Comparison of ENCODE assay signal across 2 cellular contexts in genomic region chr15:40151499-40151898, GRCh38.
TF ChIP-seq lines count a peak whose summit lies in the region.

No MANE protein-coding gene starts in this region.

TF ChIP-seq in GM23338, 12 proteins besides CTCF, POLR2A, EP300 and RAD21:
- TF ChIP-seq ETS1 (IDR thresholded peaks at IDR 0.05): no peak
- TF ChIP-seq REST (IDR thresholded peaks at IDR 0.05; ENCODE audit: unreplicated experiment): no peak
- no peak for TF ChIP-seq POLR2AphosphoS5 (IDR thresholded peaks at IDR 0.05; ENCODE audit: low read depth)
- no peak for TF ChIP-seq JUNB (IDR thresholded peaks at IDR 0.05; ENCODE audit: unreplicated experiment)
- no peak for TF ChIP-seq EZH2phosphoT487 (IDR thresholded peaks at IDR 0.05; ENCODE audit: unreplicated experiment)
- TF ChIP-seq ZNF114 (CRISPR knock-in tag; IDR thresholded peaks at IDR 0.05): no peak
- TF ChIP-seq EZH2 (IDR thresholded peaks at IDR 0.05; ENCODE audit: low read depth, unreplicated experiment): no peak
- TF ChIP-seq ZNF331 (CRISPR knock-in tag; IDR thresholded peaks at IDR 0.05; ENCODE audit: low read depth): no peak
- no peak for TF ChIP-seq CREB1 (CRISPR knock-in tag; IDR thresholded peaks at IDR 0.05; ENCODE audit: low read depth)
- TF ChIP-seq STAT1 (IDR thresholded peaks at IDR 0.05; ENCODE audit: unreplicated experiment): no peak
- TF ChIP-seq ZNF462 (CRISPR knock-in tag; IDR thresholded peaks at IDR 0.05): no peak
- TF ChIP-seq NANOG (IDR thresholded peaks at IDR 0.05; ENCODE audit: borderline replicate concordance): no peak
TF ChIP-seq in GM23338: peak in this region for 0.

TF ChIP-seq in H1, 55 proteins besides CTCF, POLR2A, EP300 and RAD21:
- TF ChIP-seq KDM1A (IDR thresholded peaks at IDR 0.05; ENCODE audit: borderline replicate concordance, low read length) (no peak), SIX5 (IDR thresholded peaks at IDR 0.05; ENCODE audit: low read depth, low read length) (no peak), SAP30 (IDR thresholded peaks at IDR 0.05; ENCODE audit: insufficient read depth, insufficient replicate concordance, low read length) (no peak), YY1 (IDR thresholded peaks at IDR 0.05; ENCODE audit: low read depth, low read length) (no peak), PHF8 (conservative IDR thresholded peaks at IDR 0.05; ENCODE audit: low read depth, low read length) (no peak), CHD1 (IDR thresholded peaks at IDR 0.05; ENCODE audit: low read depth, low read length) (no peak), USF2 (IDR thresholded peaks at IDR 0.05; ENCODE audit: low read length) (no peak), CTBP2 (IDR thresholded peaks at IDR 0.05; ENCODE audit: borderline replicate concordance, insufficient read depth, insufficient read length, low read length) (no peak), SP2 (IDR thresholded peaks at IDR 0.05; ENCODE audit: low read length) (no peak), MAX (IDR thresholded peaks at IDR 0.05) (no peak), JUN (IDR thresholded peaks at IDR 0.05; ENCODE audit: low read depth, low read length) (no peak), KDM4A (IDR thresholded peaks at IDR 0.05; ENCODE audit: low read depth, low read length, severe bottlenecking) (no peak), TBP (IDR thresholded peaks at IDR 0.05; ENCODE audit: low read depth, low read length) (no peak), BRCA1 (IDR thresholded peaks at IDR 0.05; ENCODE audit: low read depth, low read length) (no peak), RBBP5 (IDR thresholded peaks at IDR 0.05; ENCODE audit: borderline replicate concordance, low read depth, low read length) (no peak), ATF3 (IDR thresholded peaks at IDR 0.05; ENCODE audit: insufficient read depth, low read depth, low read length) (no peak), GABPA (IDR thresholded peaks at IDR 0.05; ENCODE audit: borderline replicate concordance, insufficient read depth, low read length) (no peak), E2F6 (IDR thresholded peaks at IDR 0.05) (no peak), SIN3A (conservative IDR thresholded peaks at IDR 0.05 in 1 of 2, IDR thresholded peaks at IDR 0.05 in 1 of 2; ENCODE audit: low read depth in 1 of 2, low read length in 2 of 2) (no peak)
